8 cellular contexts compared by ENCODE assay signal in genomic region chr6:5997420-5998093, GRCh38. TPM values are rescaled to one million over a fixed set of nuclear protein-coding genes. Genes with fewer than 3 reads are reported as not detected.
DNase-seq lines count a peak whose midpoint lies in the region; TF ChIP-seq lines count a peak whose summit lies in the region.

No MANE protein-coding gene starts in this region.

- H3K4me3 ChIP-seq in CD4-positive, alpha-beta memory T cell (ENCODE audit: low read length in 2 of 2) = peak overlapping the region in 1 of 2 donors; percentile 81
- peak overlapping the region; percentile 66 for H3K4me3 ChIP-seq in Jurkat, Clone E6-1 (ENCODE audit: low read length)
- peak overlapping the region; percentile 45 to 75 (median 56) for H3K4me3 ChIP-seq in stomach

- peaks cover 35 to 86% (median 56%) of the 10 kb centered on the region in 4 donors for H3K4me1 Mint-ChIP-seq in CD4-positive, alpha-beta memory T cell
- H3K4me1 Mint-ChIP-seq in activated naive CD8-positive, alpha-beta T cell treated with anti-CD3 and anti-CD28 coated beads for 36 hours = peaks cover 53% of the 10 kb centered on the region

- in situ Hi-C loops in ACHN (cut with HindIII; ENCODE audit: low pct_ligation_motif_present, low pct_unique_long_range_greater_than_20kb, low sequenced_read_pairs) = no loop called here

- POLR2A ChIA-PET in CD4-positive, alpha-beta memory T cell (lab: Charles Lee; ENCODE audit: partially characterized antibody) = interaction anchor here (0.9 kb wide), 1 partner anchor 11 kb away, joined by 3 read pairs; no protein-coding TSS in a partner anchor

- H3K36me3 Mint-ChIP-seq in CD4-positive, alpha-beta memory T cell = peaks cover 4 to 11% of the 10 kb centered on the region in 2 donors
- peaks cover 11% of the 10 kb centered on the region for H3K36me3 Mint-ChIP-seq in activated naive CD8-positive, alpha-beta T cell treated with anti-CD3 and anti-CD28 coated beads for 36 hours

- peaks cover 2 to 47% (median 23%) of the 10 kb centered on the region in 8 donors for H3K9me3 Mint-ChIP-seq in CD4-positive, alpha-beta memory T cell
- peaks cover 5% of the 10 kb centered on the region for H3K9me3 Mint-ChIP-seq in activated naive CD8-positive, alpha-beta T cell treated with anti-CD3 and anti-CD28 coated beads for 36 hours

- H3K27me3 Mint-ChIP-seq in CD4-positive, alpha-beta memory T cell = peaks cover 83 to 86% of the 10 kb centered on the region in 2 donors
- peaks cover 100% of the 10 kb centered on the region for H3K27me3 Mint-ChIP-seq in activated naive CD8-positive, alpha-beta T cell treated with anti-CD3 and anti-CD28 coated beads for 36 hours

- no peak for TF ChIP-seq POLR2A in stomach (IDR thresholded peaks at IDR 0.05)

- peaks cover 67% of the 10 kb centered on the region for H3K4me1 ChIP-seq in CD4-positive, alpha-beta memory T cell (ENCODE audit: insufficient read depth, low read length)
- H3K4me1 ChIP-seq in stomach = peaks cover 36 to 56% (median 46%) of the 10 kb centered on the region in 4 donors

- CTCF ChIA-PET in CD4-positive, alpha-beta memory T cell (lab: Charles Lee; ENCODE audit: partially characterized antibody) = interaction anchor here (1.2 kb wide), 1 partner anchor 10 kb away, joined by 5 read pairs; no protein-coding TSS in a partner anchor

- no peak for TF ChIP-seq EP300 in stomach (IDR thresholded peaks at IDR 0.05)

- H3K9me3 ChIP-seq in CD4-positive, alpha-beta memory T cell (ENCODE audit: control insufficient read depth in 1 of 2, low read length in 2 of 2) = no peaks in the 10 kb centered on the region
- peaks cover 0 to 26% (median 16%) of the 10 kb centered on the region in 4 donors for H3K9me3 ChIP-seq in stomach

- H3K27ac ChIP-seq in CD4-positive, alpha-beta memory T cell (ENCODE audit: low read depth, low read length) = no peak overlapping the region
- peak overlapping the region in 4 of 5 donors; percentile 52 to 67 (median 62) for H3K27ac ChIP-seq in stomach

- peaks cover 96% of the 10 kb centered on the region for H3K27me3 ChIP-seq in CD4-positive, alpha-beta memory T cell (ENCODE audit: insufficient read depth, low read length)
- H3K27me3 ChIP-seq in stomach = peaks cover 50 to 100% (median 97%) of the 10 kb centered on the region in 3 donors

- 11 to 16% (median 15%) methylated on average over 13 to 23 of the region's 23 CpGs for WGBS in stomach, 5 donors

- H3K4me3 Mint-ChIP-seq in CD4-positive, alpha-beta memory T cell = peak overlapping the region; percentile 73 to 99 (median 90)
- peak overlapping the region; percentile 83 for H3K4me3 Mint-ChIP-seq in activated naive CD8-positive, alpha-beta T cell treated with anti-CD3 and anti-CD28 coated beads for 36 hours

- TF ChIP-seq CTCF in stomach (IDR thresholded peaks at IDR 0.05) = no peak

- peak overlapping the region in 1 of 7 donors; percentile 79 for H3K27ac Mint-ChIP-seq in CD4-positive, alpha-beta memory T cell
- no peak overlapping the region for H3K27ac Mint-ChIP-seq in activated naive CD8-positive, alpha-beta T cell treated with anti-CD3 and anti-CD28 coated beads for 36 hours

- peak in 1 of 5 donors; percentile 34 for DNase-seq in CD4-positive, alpha-beta memory T cell
- DNase-seq in Jurkat, Clone E6-1 (ENCODE audit: low read depth, low spot score) = no peak
- no peak for DNase-seq in activated naive CD8-positive, alpha-beta T cell treated with anti-CD3 and anti-CD28 coated beads for 36 hours
- peak; percentile 60 for DNase-seq in iPS-NIHi7 (ENCODE audit: extremely low spot score)
- DNase-seq in stomach = no peak
- no peak for DNase-seq in NCI-H2081 treated with DMSO at 0.1 percent for 48 hours (lab: John Stamatoyannopoulos, UW)
- no peak for DNase-seq in ACHN
- no peak for DNase-seq in mesenteric fat pad (ENCODE audit: low spot score)

- intact Hi-C loops in CD4-positive, alpha-beta memory T cell (cut with micrococcal nuclease) = loop anchor here (10.0 kb wide), 1 partner anchor 133 kb away; no protein-coding TSS in a partner anchor
- intact Hi-C loops in stomach (cut with DNase I; ENCODE audit: low total_unique reads) = no loop called here

- H3K36me3 ChIP-seq in CD4-positive, alpha-beta memory T cell (ENCODE audit: insufficient read depth, low read length) = no peaks in the 10 kb centered on the region
- H3K36me3 ChIP-seq in stomach = no peaks in the 10 kb centered on the region

RNA-seq across cellular contexts. Expression of gene NRN1, which starts 9.2 kb away (rescaled TPM):
- total RNA-seq in CD4-positive, alpha-beta memory T cell = under 1 TPM in 1 of 2 experiments, not detected in 1; 0.49 TPM
- polyA plus RNA-seq in CD4-positive, alpha-beta memory T cell = not detected
- 64.3 TPM for polyA plus RNA-seq in Jurkat, Clone E6-1 (2012; ENCODE audit: insufficient read depth, insufficient read length)
- 10 to 100 TPM; 10.2 to 10.6 TPM for total RNA-seq in activated naive CD8-positive, alpha-beta T cell treated with anti-CD3 and anti-CD28 coated beads for 36 hours
- total RNA-seq in stomach (1 to 10 TPM in 2 of 5 donors, under 1 TPM in 1, not detected in 2; 0.45 to 4.5 (median 4.2) TPM), mesenteric fat pad (20.0 TPM)
- 1 to 10 TPM; 3.0 to 9.8 (median 7.0) TPM for polyA plus RNA-seq in stomach
